ENCODE assay signal across 15 cellular contexts in genomic region chr10:32350811-32351342, GRCh38. TPM values are rescaled to one million over a fixed set of nuclear protein-coding genes. Genes with fewer than 3 reads are reported as not detected.
A peak's percentile ranks its signal among the peaks of the same experiment; 100 is the strongest.
DNase-seq lines count a peak whose midpoint lies in the region; ATAC-seq and TF ChIP-seq lines count a peak whose summit lies in the region.
"Had no signal": no experiment of that assay in that cellular context is flagged by ENCODE, and none has a peak within 500 bp of the region (broad histone marks: within the 10 kb centered on the region; RNA-seq: fewer than 3 reads in every experiment).

No MANE protein-coding gene starts in this region.

- H3K4me1 Mint-ChIP-seq in CD4-positive, alpha-beta T cell (ENCODE audit: low read depth): peaks cover 79% of the 10 kb centered on the region

- TF ChIP-seq CTCF in CD4-positive, alpha-beta T cell (IDR thresholded peaks at IDR 0.05): no peak
- TF ChIP-seq CTCF in VCaP (conservative IDR thresholded peaks at IDR 0.05) (no peak), mucosa of descending colon (IDR thresholded peaks at IDR 0.05) (no peak)

- no peaks in the 10 kb centered on the region for H3K27me3 ChIP-seq in CD4-positive, alpha-beta T cell (ENCODE audit: control insufficient read depth, insufficient read depth, low read length)
- H3K27me3 ChIP-seq: thyroid gland had no signal

- peak overlapping the region; percentile 100 for H3K27ac Mint-ChIP-seq in CD4-positive, alpha-beta T cell

- peak overlapping the region; percentile 47 for H3K4me3 Mint-ChIP-seq in CD4-positive, alpha-beta T cell
- H3K4me3 Mint-ChIP-seq: nephron had no signal

- no peaks in the 10 kb centered on the region for H3K27me3 Mint-ChIP-seq in CD4-positive, alpha-beta T cell
- H3K27me3 Mint-ChIP-seq: T-cell had no signal

- no peak overlapping the region for H3K27ac ChIP-seq in CD4-positive, alpha-beta T cell (ENCODE audit: low read depth, low read length)
- peak overlapping the region; percentile 54 for H3K27ac ChIP-seq in VCaP
- H3K27ac ChIP-seq: thyroid gland had no signal

- no peak for DNase-seq in CD4-positive, alpha-beta T cell
- DNase-seq in HuH-7 (ENCODE audit: low spot score) (peak; percentile 61), mucosa of descending colon (no peak), DMS114 treated with DMSO at 0.1 percent for 48 hours (lab: John Stamatoyannopoulos, UW; ENCODE audit: unreplicated experiment) (no peak), activated gamma-delta T cell (lab: John Stamatoyannopoulos, UW) (no peak), posterior cingulate gyrus (no peak)
- DNase-seq: activated CD4-positive, CD25-positive, alpha-beta regulatory T cell treated with anti-CD3 and anti-CD28 coated beads, Interleukin-2, amount 50 U/mL, for 72 hours; GF-D8; left ventricle myocardium superior; NCI-H1417; NCI-H446 treated with DMSO at 0.1 percent for 48 hours; T-cell; thyroid gland had no signal

- POLR2A ChIA-PET in CD4-positive, alpha-beta T cell (lab: Charles Lee): interaction anchor here (1.1 kb wide), 1 partner anchor 28 kb away, joined by 3 read pairs; no protein-coding TSS in a partner anchor

- H3K4me3 ChIP-seq in mucosa of descending colon: no peak overlapping the region
- H3K4me3 ChIP-seq: thyroid gland had no signal

- no peak for ATAC-seq in CD4-positive, alpha-beta T cell (ENCODE audit: poor library complexity)
- peak; percentile 7 for ATAC-seq in mucosa of descending colon
- ATAC-seq: left ventricle myocardium superior, T-cell had no signal

- CTCF ChIA-PET in CD4-positive, alpha-beta T cell (lab: Charles Lee): no interaction called here

- intact Hi-C loops in CD4-positive, alpha-beta T cell (cut with DNase I, micrococcal nuclease): loop anchor here in 1 of 2 experiments (10.0 kb wide), 2 partner anchors 426 to 794 kb away; partner anchors contain the start of gene ARHGAP12
- intact Hi-C loops in mucosa of descending colon (cut with DNase I, micrococcal nuclease) (no loop called here), posterior cingulate gyrus (cut with DNase I) (no loop called here)

- no peaks in the 10 kb centered on the region for H3K9me3 Mint-ChIP-seq in CD4-positive, alpha-beta T cell
- H3K9me3 Mint-ChIP-seq: T-cell had no signal

- H3K36me3 Mint-ChIP-seq in CD4-positive, alpha-beta T cell (ENCODE audit: low read depth): peaks cover 26% of the 10 kb centered on the region

- H3K4me1 ChIP-seq in mucosa of descending colon (ENCODE audit: low read depth): peaks cover 43% of the 10 kb centered on the region

- H3K9me3 ChIP-seq in CD4-positive, alpha-beta T cell (ENCODE audit: control insufficient read depth, low read length): no peaks in the 10 kb centered on the region
- H3K9me3 ChIP-seq in mucosa of descending colon: no peaks in the 10 kb centered on the region
- H3K9me3 ChIP-seq: thyroid gland had no signal

- H3K36me3 ChIP-seq in mucosa of descending colon (ENCODE audit: low read depth): no peaks in the 10 kb centered on the region
- H3K36me3 ChIP-seq: thyroid gland had no signal

RNA-seq across cellular contexts. Expression of gene EPC1, which starts 3.9 kb away (rescaled TPM):
- 100 to 1,000 TPM; 173 to 181 TPM for total RNA-seq in CD4-positive, alpha-beta T cell
- total RNA-seq in mucosa of descending colon: 10 to 100 TPM; 33.7 to 47.9 (median 46.9) TPM
